16 cellular contexts compared by ENCODE assay signal in genomic region chr17:80609757-80610156, GRCh38.
A peak's percentile ranks its signal among the peaks of the same experiment; 100 is the strongest.
DNase-seq lines count a peak whose midpoint lies in the region; ATAC-seq and TF ChIP-seq lines count a peak whose summit lies in the region.
"Had no signal": no experiment of that assay in that cellular context is flagged by ENCODE, and none has a peak within 500 bp of the region (broad histone marks: within the 10 kb centered on the region; RNA-seq: fewer than 3 reads in every experiment).

No MANE protein-coding gene starts in this region.

- no peaks in the 10 kb centered on the region for H3K9me3 Mint-ChIP-seq in T-helper 1 cell treated with Interleukin-12 subunit alpha and Interleukin-12 subunit beta and Interleukin-4 antibody, amounts not matched to agents 30 μg/mL and 1 μg/mL, for 36 hours
- no peaks in the 10 kb centered on the region for H3K9me3 Mint-ChIP-seq in activated CD8-positive, alpha-beta T cell treated with anti-CD3 and anti-CD28 coated beads, Interleukin-2, amount 10 ng/mL, durations not matched to agents 7 days and 5 days (ENCODE audit: insufficient read depth)
- no peaks in the 10 kb centered on the region for H3K9me3 Mint-ChIP-seq in naive thymus-derived CD8-positive, alpha-beta T cell
- no peaks in the 10 kb centered on the region for H3K9me3 Mint-ChIP-seq in stimulated activated effector memory CD8-positive, alpha-beta T cell treated with anti-CD3 and anti-CD28 coated beads, Interleukin-12 subunit alpha, Interleukin-12 subunit beta, amount 100 ng/mL, for 72 hours
- H3K9me3 Mint-ChIP-seq: CD14-positive monocyte had no signal

- no peaks in the 10 kb centered on the region for H3K27me3 ChIP-seq in right atrium auricular region

- POLR2A ChIA-PET in activated CD8-positive, alpha-beta T cell treated with anti-CD3 and anti-CD28 coated beads, Interleukin-2, amount 10 ng/mL, durations not matched to agents 7 days and 5 days (lab: Charles Lee), result interaction anchor here (0.8 kb wide), 1 partner anchor 23 kb away, joined by 3 read pairs; no protein-coding TSS in a partner anchor
- POLR2A ChIA-PET in naive thymus-derived CD8-positive, alpha-beta T cell (lab: Charles Lee), result interaction anchor here (1.2 kb wide), 1 partner anchor 172 kb away, joined by 3 read pairs; no protein-coding TSS in a partner anchor

- intact Hi-C loops in Right ventricle myocardium superior (cut with DNase I), result no loop called here

- no peak for TF ChIP-seq CTCF in right atrium auricular region (IDR thresholded peaks at IDR 0.05)

- no peak for DNase-seq in T-helper 1 cell
- DNase-seq in Right ventricle myocardium superior, result no peak
- no peak for DNase-seq in right atrium auricular region (ENCODE audit: low spot score)
- DNase-seq in activated CD8-positive, alpha-beta T cell treated with anti-CD3 and anti-CD28 coated beads, Interleukin-2, amount 10 ng/mL, durations not matched to agents 7 days and 5 days, result no peak
- no peak for DNase-seq in naive thymus-derived CD8-positive, alpha-beta T cell
- no peak for DNase-seq in GM19240 (ENCODE audit: insufficient read length, low spot score)
- DNase-seq in stimulated activated effector memory CD8-positive, alpha-beta T cell treated with anti-CD3 and anti-CD28 coated beads, Interleukin-12 subunit alpha, Interleukin-12 subunit beta, amount 100 ng/mL, for 72 hours (ENCODE audit: low spot score in 2 of 2), result no peak
- DNase-seq: 8988T, DMS79, IMR-90, NCI-H146, NCI-H345, NCI-H526 treated with DMSO at 0.1 percent for 48 hours had no signal

- H3K4me1 ChIP-seq in right atrium auricular region, result no peaks in the 10 kb centered on the region
- H3K4me1 ChIP-seq: HAP-1 had no signal

- peaks cover 39% of the 10 kb centered on the region for H3K4me1 Mint-ChIP-seq in T-helper 1 cell treated with Interleukin-12 subunit alpha and Interleukin-12 subunit beta and Interleukin-4 antibody, amounts not matched to agents 30 μg/mL and 1 μg/mL, for 36 hours (ENCODE audit: low read depth)
- peaks cover 64% of the 10 kb centered on the region for H3K4me1 Mint-ChIP-seq in activated CD8-positive, alpha-beta T cell treated with anti-CD3 and anti-CD28 coated beads, Interleukin-2, amount 10 ng/mL, durations not matched to agents 7 days and 5 days (ENCODE audit: low read depth)
- H3K4me1 Mint-ChIP-seq in naive thymus-derived CD8-positive, alpha-beta T cell, result peaks cover 42 to 90% (median 76%) of the 10 kb centered on the region in 4 donors
- H3K4me1 Mint-ChIP-seq in stimulated activated effector memory CD8-positive, alpha-beta T cell treated with anti-CD3 and anti-CD28 coated beads, Interleukin-12 subunit alpha, Interleukin-12 subunit beta, amount 100 ng/mL, for 72 hours, result peaks cover 54% of the 10 kb centered on the region

- CTCF ChIA-PET in activated CD8-positive, alpha-beta T cell treated with anti-CD3 and anti-CD28 coated beads, Interleukin-2, amount 10 ng/mL, durations not matched to agents 7 days and 5 days (lab: Charles Lee), result interaction anchor here (1.4 kb wide), 1 partner anchor 11 kb away, joined by 3 read pairs; no protein-coding TSS in a partner anchor

- no peak overlapping the region for H3K4me3 ChIP-seq in right atrium auricular region
- H3K4me3 ChIP-seq: HAP-1 had no signal

- no peaks in the 10 kb centered on the region for H3K36me3 ChIP-seq in right atrium auricular region
- H3K36me3 ChIP-seq: HAP-1 had no signal

- peak overlapping the region; percentile 13 for H3K27ac Mint-ChIP-seq in T-helper 1 cell treated with Interleukin-12 subunit alpha and Interleukin-12 subunit beta and Interleukin-4 antibody, amounts not matched to agents 30 μg/mL and 1 μg/mL, for 36 hours
- H3K27ac Mint-ChIP-seq in activated CD8-positive, alpha-beta T cell treated with anti-CD3 and anti-CD28 coated beads, Interleukin-2, amount 10 ng/mL, durations not matched to agents 7 days and 5 days, result peak overlapping the region; percentile 48
- peak overlapping the region in 8 of 10 donors; percentile 6 to 81 (median 55) for H3K27ac Mint-ChIP-seq in naive thymus-derived CD8-positive, alpha-beta T cell
- H3K27ac Mint-ChIP-seq in stimulated activated effector memory CD8-positive, alpha-beta T cell treated with anti-CD3 and anti-CD28 coated beads, Interleukin-12 subunit alpha, Interleukin-12 subunit beta, amount 100 ng/mL, for 72 hours, result no peak overlapping the region

- H3K9me3 ChIP-seq in right atrium auricular region, result no peaks in the 10 kb centered on the region
- H3K9me3 ChIP-seq: HAP-1 had no signal

- ATAC-seq in Right ventricle myocardium superior (ENCODE audit: poor library complexity), result peak; percentile 76
- ATAC-seq in activated CD8-positive, alpha-beta T cell treated with anti-CD3 and anti-CD28 coated beads, Interleukin-2, amount 10 ng/mL, durations not matched to agents 7 days and 5 days, result no peak
- ATAC-seq in naive thymus-derived CD8-positive, alpha-beta T cell, result no peak
- ATAC-seq in stimulated activated effector memory CD8-positive, alpha-beta T cell treated with anti-CD3 and anti-CD28 coated beads, Interleukin-12 subunit alpha, Interleukin-12 subunit beta, amount 100 ng/mL, for 72 hours, result no peak

- peaks cover 8% of the 10 kb centered on the region for H3K36me3 Mint-ChIP-seq in T-helper 1 cell treated with Interleukin-12 subunit alpha and Interleukin-12 subunit beta and Interleukin-4 antibody, amounts not matched to agents 30 μg/mL and 1 μg/mL, for 36 hours (ENCODE audit: low read depth)
- H3K36me3 Mint-ChIP-seq in activated CD8-positive, alpha-beta T cell treated with anti-CD3 and anti-CD28 coated beads, Interleukin-2, amount 10 ng/mL, durations not matched to agents 7 days and 5 days (ENCODE audit: low read depth), result peaks cover 8% of the 10 kb centered on the region
- peaks cover 0 to 2% (median 0%) of the 10 kb centered on the region in 3 donors for H3K36me3 Mint-ChIP-seq in naive thymus-derived CD8-positive, alpha-beta T cell
- no peaks in the 10 kb centered on the region for H3K36me3 Mint-ChIP-seq in stimulated activated effector memory CD8-positive, alpha-beta T cell treated with anti-CD3 and anti-CD28 coated beads, Interleukin-12 subunit alpha, Interleukin-12 subunit beta, amount 100 ng/mL, for 72 hours
- H3K36me3 Mint-ChIP-seq: CD14-positive monocyte had no signal

- H3K27me3 Mint-ChIP-seq in T-helper 1 cell treated with Interleukin-12 subunit alpha and Interleukin-12 subunit beta and Interleukin-4 antibody, amounts not matched to agents 30 μg/mL and 1 μg/mL, for 36 hours (ENCODE audit: low read depth), result no peaks in the 10 kb centered on the region
- H3K27me3 Mint-ChIP-seq in activated CD8-positive, alpha-beta T cell treated with anti-CD3 and anti-CD28 coated beads, Interleukin-2, amount 10 ng/mL, durations not matched to agents 7 days and 5 days (ENCODE audit: low read depth), result no peaks in the 10 kb centered on the region
- H3K27me3 Mint-ChIP-seq in naive thymus-derived CD8-positive, alpha-beta T cell, result no peaks in the 10 kb centered on the region

- H3K27ac ChIP-seq in right atrium auricular region, result no peak overlapping the region

- H3K4me3 Mint-ChIP-seq in T-helper 1 cell treated with Interleukin-12 subunit alpha and Interleukin-12 subunit beta and Interleukin-4 antibody, amounts not matched to agents 30 μg/mL and 1 μg/mL, for 36 hours, result no peak overlapping the region
- H3K4me3 Mint-ChIP-seq in activated CD8-positive, alpha-beta T cell treated with anti-CD3 and anti-CD28 coated beads, Interleukin-2, amount 10 ng/mL, durations not matched to agents 7 days and 5 days, result no peak overlapping the region
- H3K4me3 Mint-ChIP-seq in naive thymus-derived CD8-positive, alpha-beta T cell, result peak overlapping the region in 5 of 10 donors; percentile 1 to 37 (median 8)
- no peak overlapping the region for H3K4me3 Mint-ChIP-seq in stimulated activated effector memory CD8-positive, alpha-beta T cell treated with anti-CD3 and anti-CD28 coated beads, Interleukin-12 subunit alpha, Interleukin-12 subunit beta, amount 100 ng/mL, for 72 hours
- H3K4me3 Mint-ChIP-seq: CD14-positive monocyte had no signal
